Comparison of ENCODE assay signal across 10 cellular contexts in the genomic region with DNA sequence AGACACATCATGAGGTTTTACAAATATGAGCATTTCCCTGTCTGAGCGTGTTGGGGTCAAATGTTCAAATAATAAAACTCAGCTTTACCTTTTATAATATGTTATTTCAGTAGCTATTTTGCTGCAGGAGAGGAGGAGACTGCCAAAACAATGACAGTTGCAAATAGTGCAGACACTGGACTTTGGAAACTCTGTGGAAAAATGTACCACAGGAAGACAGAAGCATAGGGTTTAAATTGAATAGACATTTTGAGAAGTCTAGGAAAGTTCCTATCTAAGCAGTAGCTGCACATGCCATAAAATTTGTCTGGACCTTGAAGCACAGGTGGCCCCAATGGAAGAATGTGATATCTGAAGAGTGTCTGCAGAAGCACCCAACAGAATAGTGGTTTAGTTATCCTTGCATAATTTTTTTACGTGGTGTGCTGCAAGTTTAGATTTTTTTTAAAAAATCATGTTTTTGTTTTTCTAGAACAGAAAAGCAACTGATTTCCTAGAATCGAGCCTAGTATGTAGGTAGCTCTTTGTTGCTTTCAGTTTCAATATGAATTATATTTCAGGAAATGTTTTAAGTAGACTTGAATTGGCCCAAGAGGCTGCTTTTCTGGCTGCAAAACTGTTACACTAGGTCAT. TPM values are rescaled to one million over a fixed set of nuclear protein-coding genes. Genes with fewer than 3 reads are reported as not detected.
DNase-seq lines count a peak whose midpoint lies in the region; ATAC-seq and TF ChIP-seq lines count a peak whose summit lies in the region.
"Had no signal": no experiment of that assay in that cellular context is flagged by ENCODE, and none has a peak within 500 bp of the region (broad histone marks: within the 10 kb centered on the region; RNA-seq: fewer than 3 reads in every experiment).

No MANE protein-coding gene starts in this region.

- H3K9me3 ChIP-seq in thoracic aorta (no peaks in the 10 kb centered on the region), breast epithelium (no peaks in the 10 kb centered on the region)

- H3K36me3 ChIP-seq in thoracic aorta (no peaks in the 10 kb centered on the region), breast epithelium (no peaks in the 10 kb centered on the region)

- H3K27me3 Mint-ChIP-seq in activated T-cell treated with anti-CD3 and anti-CD28 coated beads, Interleukin-2, amount 50 U/mL, for 72 hours (ENCODE audit: low read depth): no peaks in the 10 kb centered on the region

- peaks cover 8 to 17% of the 10 kb centered on the region in 2 donors for H3K9me3 Mint-ChIP-seq in activated T-cell treated with anti-CD3 and anti-CD28 coated beads, Interleukin-2, amount 50 U/mL, for 72 hours
- peaks cover 14 to 45% of the 10 kb centered on the region in 2 donors for H3K9me3 Mint-ChIP-seq in activated naive CD4-positive, alpha-beta T cell treated with anti-CD3 and anti-CD28 coated beads, Interleukin-2, amount 50 U/mL, for 72 hours

- H3K27me3 ChIP-seq in thoracic aorta (replicated peaks; ENCODE audit: insufficient read depth): no peaks in the 10 kb centered on the region
- H3K27me3 ChIP-seq in breast epithelium: no peaks in the 10 kb centered on the region

- peaks cover 25 to 31% of the 10 kb centered on the region in 2 donors for H3K36me3 Mint-ChIP-seq in activated T-cell treated with anti-CD3 and anti-CD28 coated beads, Interleukin-2, amount 50 U/mL, for 72 hours (ENCODE audit: insufficient read depth in 2 of 2)
- H3K36me3 Mint-ChIP-seq in activated naive CD4-positive, alpha-beta T cell treated with anti-CD3 and anti-CD28 coated beads, Interleukin-2, amount 50 U/mL, for 72 hours: peaks cover 26 to 73% of the 10 kb centered on the region in 2 donors

- H3K4me3 Mint-ChIP-seq in activated T-cell treated with anti-CD3 and anti-CD28 coated beads, Interleukin-2, amount 50 U/mL, for 72 hours: peak overlapping the region; percentile 65 to 99

- H3K4me3 ChIP-seq in thoracic aorta: peak overlapping the region; percentile 48
- peak overlapping the region in 1 of 3 donors; percentile 34 for H3K4me3 ChIP-seq in breast epithelium

- H3K27ac Mint-ChIP-seq in activated T-cell treated with anti-CD3 and anti-CD28 coated beads, Interleukin-2, amount 50 U/mL, for 72 hours: peak overlapping the region; percentile 100
- H3K27ac Mint-ChIP-seq in activated naive CD4-positive, alpha-beta T cell treated with anti-CD3 and anti-CD28 coated beads, Interleukin-2, amount 50 U/mL, for 72 hours: peak overlapping the region; percentile 88 to 97

- H3K4me1 ChIP-seq in thoracic aorta (ENCODE audit: control insufficient read depth in 1 of 2, low read depth in 2 of 2) (peaks cover 8 to 14% of the 10 kb centered on the region in 2 donors), breast epithelium (peaks cover 0 to 2% of the 10 kb centered on the region in 2 donors)

- TF ChIP-seq CTCF in thoracic aorta (IDR thresholded peaks at IDR 0.05) (no peak), breast epithelium (IDR thresholded peaks at IDR 0.05) (no peak)

- intact Hi-C loops in breast epithelium (cut with DNase I; ENCODE audit: low total_unique reads): no loop called here

- DNase-seq in activated T-cell treated with anti-CD3 and anti-CD28 coated beads, Interleukin-2, amount 50 U/mL, for 72 hours: no peak
- DNase-seq in activated T-cell treated with anti-CD3 and anti-CD28 coated beads, Interleukin-2, amount 50 U/mL, for 1 hour: no peak
- no peak for DNase-seq in activated naive CD4-positive, alpha-beta T cell treated with anti-CD3 and anti-CD28 coated beads, Interleukin-2, amount 50 U/mL, for 72 hours (ENCODE audit: low spot score in 2 of 2)
- no peak for DNase-seq in thoracic aorta (ENCODE audit: low spot score)
- no peak for DNase-seq in NCI-H2227 treated with DMSO at 0.1 percent for 48 hours (lab: John Stamatoyannopoulos, UW)
- DNase-seq in breast epithelium (ENCODE audit: low spot score in 2 of 2): no peak
- no peak for DNase-seq in NCI-H1105 treated with DMSO at 0.1 percent for 48 hours (lab: John Stamatoyannopoulos, UW)
- DNase-seq: mesenchymal stem cell had no signal

- ATAC-seq in activated T-cell treated with anti-CD3 and anti-CD28 coated beads, Interleukin-2, amount 50 U/mL, for 72 hours (replicated peaks in 1 of 2): peak; percentile 74 to 77
- ATAC-seq in HG03045 (IDR thresholded peaks at IDR 0.05; ENCODE audit: unreplicated experiment): peak; percentile 83
- peak; percentile 72 to 80 for ATAC-seq in activated naive CD4-positive, alpha-beta T cell treated with anti-CD3 and anti-CD28 coated beads, Interleukin-2, amount 50 U/mL, for 72 hours
- ATAC-seq in thoracic aorta (ENCODE audit: insufficient number of reproducible peaks, low FRiP score, low read depth): no peak

- H3K27ac ChIP-seq in thoracic aorta: no peak overlapping the region
- no peak overlapping the region for H3K27ac ChIP-seq in breast epithelium
- H3K27ac ChIP-seq: C4-2B had no signal

- H3K4me1 Mint-ChIP-seq in activated T-cell treated with anti-CD3 and anti-CD28 coated beads, Interleukin-2, amount 50 U/mL, for 72 hours (ENCODE audit: low read depth): peaks cover 63% of the 10 kb centered on the region

- TF ChIP-seq POLR2A in breast epithelium (IDR thresholded peaks at IDR 0.05): no peak

RNA-seq across cellular contexts. Expression of gene GBP5, which starts 14.0 kb away (rescaled TPM):
- total RNA-seq in activated T-cell treated with anti-CD3 and anti-CD28 coated beads, Interleukin-2, amount 50 U/mL, for 72 hours: 100 to 1,000 TPM; 135 to 209 TPM
- total RNA-seq in activated naive CD4-positive, alpha-beta T cell treated with anti-CD3 and anti-CD28 coated beads, Interleukin-2, amount 50 U/mL, for 72 hours: 100 to 1,000 TPM in 1 of 2 donors, 10 to 100 TPM in 1; 86.8 to 151 TPM
- total RNA-seq in thoracic aorta (10 to 100 TPM in 1 of 2 donors, 1 to 10 TPM in 1; 7.3 to 15.8 TPM), breast epithelium (1 to 10 TPM; 1.8 to 3.1 (median 2.6) TPM)

Comparison
In these comparisons a context has a peak if more than half of its experiments do, and no peak if none do; other contexts are left out.
1. RNA of gene GBP5, which starts 14.0 kb away (total RNA-seq): 135 to 209 TPM in activated T-cell treated with anti-CD3 and anti-CD28 coated beads, Interleukin-2, amount 50 U/mL, for 72 hours and 86.8 to 151 TPM in activated naive CD4-positive, alpha-beta T cell treated with anti-CD3 and anti-CD28 coated beads, Interleukin-2, amount 50 U/mL, for 72 hours; 7.3 to 15.8 TPM in thoracic aorta and 1.8 to 3.1 TPM in breast epithelium; every median in the first group is over 4 times any median in the second.